Comparison of ENCODE assay signal across 1 cellular context in genomic region chr4:8846864-8847263, GRCh38.
TF ChIP-seq lines count a peak whose summit lies in the region.

No MANE protein-coding gene starts in this region.

TF ChIP-seq in HepG2, 621 proteins besides CTCF, POLR2A, EP300 and RAD21:
- TF ChIP-seq GPBP1L1 (CRISPR knock-in tag; IDR thresholded peaks at IDR 0.05) (no peak), SMYD3 (CRISPR knock-in tag; IDR thresholded peaks at IDR 0.05) (no peak), ZNF616 (CRISPR knock-in tag; IDR thresholded peaks at IDR 0.05; ENCODE audit: low read depth) (no peak), ZSCAN25 (CRISPR knock-in tag; IDR thresholded peaks at IDR 0.05) (no peak), ZNF800 (CRISPR knock-in tag; IDR thresholded peaks at IDR 0.05) (no peak), ONECUT2 (CRISPR knock-in tag; IDR thresholded peaks at IDR 0.05) (no peak), TOPORS (CRISPR knock-in tag; IDR thresholded peaks at IDR 0.05) (no peak), TEF (CRISPR knock-in tag; IDR thresholded peaks at IDR 0.05) (no peak)
